8 cellular contexts compared by ENCODE assay signal in genomic region chr9:14313378-14313940, GRCh38. TPM values are rescaled to one million over a fixed set of nuclear protein-coding genes. Genes with fewer than 3 reads are reported as not detected.
DNase-seq lines count a peak whose midpoint lies in the region; ATAC-seq and TF ChIP-seq lines count a peak whose summit lies in the region.

No MANE protein-coding gene starts in this region.

- peaks cover 13 to 26% of the 10 kb centered on the region in 2 donors for H3K4me1 Mint-ChIP-seq in stimulated activated naive B cell treated with anti-CD40 and anti-IgM and Interleukin-4, amounts not matched to agents 10 μg/mL and 1 μg/mL and 100 μg/mL, for 72 hours

- intact Hi-C loops in body of pancreas (cut with DNase I) = no loop called here

- peak overlapping the region; percentile 77 to 89 for H3K4me3 ChIP-seq in body of pancreas

- peak in 2 of 3 donors; percentile 31 to 46 for TF ChIP-seq POLR2A in body of pancreas (IDR thresholded peaks at IDR 0.05)

- peaks cover 34% of the 10 kb centered on the region for H3K4me1 ChIP-seq in body of pancreas

- TF ChIP-seq CTCF in body of pancreas (IDR thresholded peaks at IDR 0.05) = no peak

- H3K4me3 Mint-ChIP-seq in stimulated activated naive B cell treated with anti-CD40 and anti-IgM and Interleukin-4, amounts not matched to agents 10 μg/mL and 1 μg/mL and 100 μg/mL, for 72 hours = peak overlapping the region; percentile 88 to 89

- no peaks in the 10 kb centered on the region for H3K36me3 ChIP-seq in body of pancreas (replicated peaks in 1 of 2; ENCODE audit: insufficient read depth in 1 of 2, low read depth in 2 of 2)

- H3K27ac Mint-ChIP-seq in stimulated activated naive B cell treated with anti-CD40 and anti-IgM and Interleukin-4, amounts not matched to agents 10 μg/mL and 1 μg/mL and 100 μg/mL, for 72 hours = peak overlapping the region; percentile 86

- in situ Hi-C loops in G401 (cut with HindIII; ENCODE audit: low sequenced_read_pairs) = no loop called here

- H3K36me3 Mint-ChIP-seq in stimulated activated naive B cell treated with anti-CD40 and anti-IgM and Interleukin-4, amounts not matched to agents 10 μg/mL and 1 μg/mL and 100 μg/mL, for 72 hours = peaks cover 0 to 9% of the 10 kb centered on the region in 2 donors

- ATAC-seq in body of pancreas (no peak), HG02885 (IDR thresholded peaks at IDR 0.05; ENCODE audit: poor library complexity, unreplicated experiment) (no peak)
- no peak for ATAC-seq in stimulated activated naive B cell treated with anti-CD40 and anti-IgM and Interleukin-4, amounts not matched to agents 10 μg/mL and 1 μg/mL and 100 μg/mL, for 72 hours (replicated peaks)

- no peaks in the 10 kb centered on the region for H3K9me3 ChIP-seq in body of pancreas

- H3K27ac ChIP-seq in body of pancreas = peak overlapping the region; percentile 98 to 100 (median 98)

- DNase-seq in G401 (ENCODE audit: low spot score) (peak; percentile 51), NCI-H2196 treated with DMSO at 0.1 percent for 48 hours (lab: John Stamatoyannopoulos, UW; ENCODE audit: unreplicated experiment) (peak; percentile 64), body of pancreas (peak; percentile 30 to 48 (median 42)), islet precursor cell (peak; percentile 62)
- DNase-seq in stimulated activated naive B cell treated with anti-CD40 and anti-IgM and Interleukin-4, amounts not matched to agents 10 μg/mL and 1 μg/mL and 100 μg/mL, for 72 hours = no peak
- no peak for DNase-seq in stimulated activated CD4-positive, alpha-beta T cell treated with anti-CD3 and anti-CD28 coated beads, Interleukin-1b, Interleukin-23, amount 100 ng/mL, for 48 hours
- no peak for DNase-seq in stimulated activated CD4-positive, alpha-beta T cell treated with anti-CD3 and anti-CD28 coated beads, Interleukin-4, amount 100 ng/mL, for 24 hours

- H3K9me3 Mint-ChIP-seq in stimulated activated naive B cell treated with anti-CD40 and anti-IgM and Interleukin-4, amounts not matched to agents 10 μg/mL and 1 μg/mL and 100 μg/mL, for 72 hours = peaks cover 4% of the 10 kb centered on the region in 2 donors

- H3K27me3 ChIP-seq in body of pancreas = no peaks in the 10 kb centered on the region

- H3K27me3 Mint-ChIP-seq in stimulated activated naive B cell treated with anti-CD40 and anti-IgM and Interleukin-4, amounts not matched to agents 10 μg/mL and 1 μg/mL and 100 μg/mL, for 72 hours = peaks cover 49 to 59% of the 10 kb centered on the region in 2 donors

- WGBS in body of pancreas, 2 donors = 0 to 1% methylated on average over 33 of the region's 33 CpGs

RNA-seq across cellular contexts. Expression of gene NFIB, which starts 0.5 kb away (rescaled TPM):
- not detected in 2 replicates for total RNA-seq in G401 (2014; rRNA removed; shearing (Covaris generic))
- total RNA-seq in body of pancreas = 10 to 100 TPM; 47.0 to 65.9 TPM

Comparison
In these comparisons a context has a peak if more than half of its experiments do, and no peak if none do; other contexts are left out.
1. DNase-seq: peak in G401 (single experiment), NCI-H2196 treated with DMSO at 0.1 percent for 48 hours (single experiment), body of pancreas (4 of 4) and islet precursor cell (single experiment); none in stimulated activated naive B cell treated with anti-CD40 and anti-IgM and Interleukin-4, amounts not matched to agents 10 μg/mL and 1 μg/mL and 100 μg/mL, for 72 hours (single experiment), stimulated activated CD4-positive, alpha-beta T cell treated with anti-CD3 and anti-CD28 coated beads, Interleukin-1b, Interleukin-23, amount 100 ng/mL, for 48 hours (single experiment) and stimulated activated CD4-positive, alpha-beta T cell treated with anti-CD3 and anti-CD28 coated beads, Interleukin-4, amount 100 ng/mL, for 24 hours (single experiment).
2. RNA of gene NFIB, which starts 0.5 kb away (total RNA-seq): 47.0 to 65.9 TPM in body of pancreas; not detected in G401; every median in the first group is over 10 times any median in the second.